17 cellular contexts compared by ENCODE assay signal in genomic region chr1:65167544-65167943, GRCh38.
"Had no signal": no experiment of that assay in that cellular context is flagged by ENCODE, and none has a peak within 500 bp of the region (broad histone marks: within the 10 kb centered on the region; RNA-seq: fewer than 3 reads in every experiment).

No MANE protein-coding gene starts in this region.

- H2AFZ ChIP-seq: hepatocyte had no signal

- H3K4me1 ChIP-seq: body of pancreas, prostate gland had no signal

- H3K9me3 ChIP-seq: body of pancreas, gastroesophageal sphincter, prostate gland, spleen, transverse colon had no signal

- H3K4me2 ChIP-seq: hepatocyte had no signal

- ATAC-seq: activated naive CD4-positive, alpha-beta T cell treated with anti-CD3 and anti-CD28 coated beads, Interleukin-2, amount 50 U/mL, for 72 hours; activated T-cell treated with anti-CD3 and anti-CD28 coated beads, Interleukin-2, amount 50 U/mL, for 4 hours; body of pancreas; effector memory CD8-positive, alpha-beta T cell; gastroesophageal sphincter; sciatic nerve; stimulated activated memory B cell treated with anti-CD40 and anti-IgM and Interleukin-4, amounts not matched to agents 10 μg/mL and 1 μg/mL and 100 μg/mL, for 72 hours had no signal

- H3K27ac ChIP-seq: body of pancreas, gastroesophageal sphincter, hepatocyte, prostate gland, spleen, transverse colon had no signal

- H3K4me3 ChIP-seq: body of pancreas, gastroesophageal sphincter, hepatocyte, prostate gland, spleen, transverse colon had no signal

- DNase-seq: activated CD4-positive, alpha-beta memory T cell treated with anti-CD3 and anti-CD28 coated beads for 36 hours; activated effector memory CD4-positive, alpha-beta T cell treated with anti-CD3 and anti-CD28 coated beads, Interleukin-2, amount 50 U/mL, for 16 hours; activated T-cell treated with anti-CD3 and anti-CD28 coated beads, Interleukin-2, amount 50 U/mL, for 4 hours; amniotic stem cell; body of pancreas; cerebellar nuclear complex; effector memory CD8-positive, alpha-beta T cell; spleen; stimulated activated CD4-positive, alpha-beta T cell treated with anti-CD3 and anti-CD28 coated beads, Interleukin-1b, Interleukin-23, amount 100 ng/mL, for 48 hours; T-helper 9 cell; transverse colon had no signal

- H3K27me3 ChIP-seq: body of pancreas, gastroesophageal sphincter, hepatocyte, spleen, transverse colon had no signal

- H3K36me3 ChIP-seq: gastroesophageal sphincter, prostate gland, spleen, transverse colon had no signal
